ENCODE assay signal across 7 cellular contexts in the genomic region with DNA sequence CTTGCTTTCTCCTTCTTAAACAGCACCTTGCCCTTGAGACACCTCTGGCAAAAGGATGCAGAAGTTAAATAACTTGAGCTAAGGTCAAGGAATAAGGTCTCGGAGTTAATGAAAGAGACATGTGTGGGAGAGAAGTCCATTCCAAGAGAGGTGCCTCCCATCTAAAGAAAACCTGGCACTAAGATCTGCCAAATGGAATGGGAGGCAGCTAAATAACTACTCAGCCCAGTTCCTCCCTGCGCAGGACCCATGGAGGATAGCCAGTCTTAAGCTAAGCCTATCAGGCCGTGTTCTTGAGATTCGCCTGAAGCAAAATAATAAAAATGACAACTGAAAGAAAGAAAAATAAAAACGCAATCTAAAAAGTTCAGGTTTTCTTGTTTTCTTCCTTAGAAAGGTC. TPM values are rescaled to one million over a fixed set of nuclear protein-coding genes. Genes with fewer than 3 reads are reported as not detected.
"Had no signal": no experiment of that assay in that cellular context is flagged by ENCODE, and none has a peak within 500 bp of the region (broad histone marks: within the 10 kb centered on the region; RNA-seq: fewer than 3 reads in every experiment).

No MANE protein-coding gene starts in this region.

- H3K27ac Mint-ChIP-seq: IgD-negative memory B cell had no signal

- H3K9me3 Mint-ChIP-seq: IgD-negative memory B cell had no signal

- H3K27ac ChIP-seq: HL-60 had no signal

- FAIRE-seq: HTR-8/SVneo, K562 had no signal

- H3K4me3 ChIP-seq: K562 had no signal

- DNase-seq: IMR-90, KBM-7 had no signal

- H3K4me3 Mint-ChIP-seq: IgD-negative memory B cell had no signal

- H3K4me1 Mint-ChIP-seq: IgD-negative memory B cell had no signal

- H3K27me3 Mint-ChIP-seq: IgD-negative memory B cell had no signal

- ATAC-seq: K562 had no signal

RNA-seq across cellular contexts. Expression of a gene that starts 40.8 kb away (rescaled TPM):
- total RNA-seq: HT-29 had no signal
